In the genomic region with DNA sequence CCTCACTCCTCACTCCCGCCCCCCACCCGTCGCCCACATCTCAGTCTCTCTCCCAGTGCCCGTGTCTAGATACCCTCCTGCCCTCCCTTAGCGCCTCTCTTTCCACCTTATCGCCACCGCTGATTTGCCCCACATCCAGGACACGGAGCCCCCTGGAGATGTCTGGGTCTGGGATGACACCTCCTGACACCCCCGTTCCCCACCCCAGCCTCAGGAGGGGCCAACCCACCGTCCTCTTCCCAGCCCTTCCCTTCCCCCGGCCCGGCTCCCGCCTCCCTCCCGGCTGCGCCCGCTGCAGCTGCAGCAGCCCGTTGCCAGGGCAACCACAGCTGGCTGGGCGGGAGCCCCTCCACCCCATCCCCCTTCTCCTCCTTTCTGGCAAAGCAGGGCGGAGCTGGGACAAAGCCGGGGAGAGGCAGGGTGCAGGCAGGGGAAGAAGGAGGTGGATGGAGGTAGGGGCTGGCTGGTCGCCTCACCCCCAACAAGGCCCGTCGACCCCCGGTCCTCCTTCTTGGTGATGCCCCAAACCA, we compare ENCODE assay signal across 9 cellular contexts. TPM values are rescaled to one million over a fixed set of nuclear protein-coding genes. Genes with fewer than 3 reads are reported as not detected.
DNase-seq lines count a peak whose midpoint lies in the region; ATAC-seq and TF ChIP-seq lines count a peak whose summit lies in the region.
"Had no signal": no experiment of that assay in that cellular context is flagged by ENCODE, and none has a peak within 500 bp of the region (broad histone marks: within the 10 kb centered on the region; RNA-seq: fewer than 3 reads in every experiment).

No MANE protein-coding gene starts in this region.

- H3K36me3 ChIP-seq in colonic mucosa (no peaks in the 10 kb centered on the region), mesendoderm (ENCODE audit: control insufficient read depth, insufficient read depth, low read length) (no peaks in the 10 kb centered on the region), transverse colon (peaks cover 0 to 6% (median 2%) of the 10 kb centered on the region in 4 donors)

- H3K4ac ChIP-seq in mesendoderm (ENCODE audit: low read depth, low read length) = no peak overlapping the region

- WGBS in mesendoderm (ENCODE audit: extremely low coverage, insufficient coverage, low lambda C conversion rate) = no CpG with 5 or more reads among the region's 24 CpGs
- WGBS in transverse colon (ENCODE audit: low coverage in 1 of 2), 2 donors = 0 to 6% methylated on average over 1 to 24 of the region's 24 CpGs

- no peaks in the 10 kb centered on the region for H3K9me3 Mint-ChIP-seq in activated CD8-positive, alpha-beta T cell treated with anti-CD3 and anti-CD28 coated beads, Interleukin-2, amount 10 ng/mL, durations not matched to agents 7 days and 5 days (ENCODE audit: insufficient read depth)
- H3K9me3 Mint-ChIP-seq: T-helper 1 cell treated with Interleukin-12 subunit alpha and Interleukin-12 subunit beta and Interleukin-4 antibody, amounts not matched to agents 30 μg/mL and 1 μg/mL, for 36 hours had no signal

- no peak overlapping the region for H3K27ac Mint-ChIP-seq in activated CD8-positive, alpha-beta T cell treated with anti-CD3 and anti-CD28 coated beads, Interleukin-2, amount 10 ng/mL, durations not matched to agents 7 days and 5 days
- H3K27ac Mint-ChIP-seq: T-helper 1 cell treated with Interleukin-12 subunit alpha and Interleukin-12 subunit beta and Interleukin-4 antibody, amounts not matched to agents 30 μg/mL and 1 μg/mL, for 36 hours had no signal

- no peaks in the 10 kb centered on the region for H3K79me1 ChIP-seq in mesendoderm (ENCODE audit: low read length)

- H2BK15ac ChIP-seq in mesendoderm (replicated peaks; ENCODE audit: low read depth) = no peak overlapping the region

- no peaks in the 10 kb centered on the region for H3K9me3 ChIP-seq in colonic mucosa
- H3K9me3 ChIP-seq in transverse colon = no peaks in the 10 kb centered on the region

- in situ Hi-C loops in transverse colon (cut with MboI; ENCODE audit: low pct_ligation_motif_present in 1 of 4, low pct_unique_long_range_greater_than_20kb in 1 of 4, low sequenced_read_pairs in 3 of 4) = loop anchor here in 1 of 4 donors (25.0 kb wide), 1 partner anchor 323 kb away; no protein-coding TSS in a partner anchor

- ATAC-seq in activated CD8-positive, alpha-beta T cell treated with anti-CD3 and anti-CD28 coated beads, Interleukin-2, amount 10 ng/mL, durations not matched to agents 7 days and 5 days = no peak

- H3K79me2 ChIP-seq in mesendoderm (ENCODE audit: control insufficient read depth, insufficient read depth, low read length) = no peaks in the 10 kb centered on the region

- peak; percentile 19 for DNase-seq in NCI-H146 (lab: John Stamatoyannopoulos, UW)
- no peak for DNase-seq in NCI-H146 treated with DMSO at 0.1 percent for 48 hours (lab: John Stamatoyannopoulos, UW; ENCODE audit: unreplicated experiment)
- DNase-seq in colonic mucosa = peak; percentile 40
- peak; percentile 91 for DNase-seq in mesendoderm
- peak; percentile 21 for DNase-seq in transverse colon
- no peak for DNase-seq in central memory CD4-positive, alpha-beta T cell
- DNase-seq in SKM-1 (lab: John Stamatoyannopoulos, UW; ENCODE audit: unreplicated experiment) = no peak
- no peak for DNase-seq in activated CD8-positive, alpha-beta T cell treated with anti-CD3 and anti-CD28 coated beads, Interleukin-2, amount 10 ng/mL, durations not matched to agents 7 days and 5 days

- POLR2A ChIA-PET in activated CD8-positive, alpha-beta T cell treated with anti-CD3 and anti-CD28 coated beads, Interleukin-2, amount 10 ng/mL, durations not matched to agents 7 days and 5 days (lab: Charles Lee) = no interaction called here

- H4K8ac ChIP-seq in mesendoderm (ENCODE audit: low read depth, low read length) = no peak overlapping the region

- TF ChIP-seq POLR2A in transverse colon (IDR thresholded peaks at IDR 0.05) = no peak

- peaks cover 3% of the 10 kb centered on the region for H3K36me3 Mint-ChIP-seq in activated CD8-positive, alpha-beta T cell treated with anti-CD3 and anti-CD28 coated beads, Interleukin-2, amount 10 ng/mL, durations not matched to agents 7 days and 5 days (ENCODE audit: low read depth)

- peak overlapping the region; percentile 50 for H3K56ac ChIP-seq in mesendoderm (ENCODE audit: low read length)

- H3K4me1 ChIP-seq in colonic mucosa = no peaks in the 10 kb centered on the region
- H3K4me1 ChIP-seq in mesendoderm (ENCODE audit: control insufficient read depth, low read depth, low read length) = peaks cover 8% of the 10 kb centered on the region
- peaks cover 11 to 29% (median 16%) of the 10 kb centered on the region in 4 donors for H3K4me1 ChIP-seq in transverse colon

- H2AK5ac ChIP-seq in mesendoderm (ENCODE audit: low read length) = no peak overlapping the region

- TF ChIP-seq EP300 in transverse colon (IDR thresholded peaks at IDR 0.05; ENCODE audit: low read depth) = no peak

- intact Hi-C loops in colonic mucosa (cut with DNase I) = no loop called here
- intact Hi-C loops in transverse colon (cut with DNase I; ENCODE audit: low total_unique reads) = no loop called here

- CTCF ChIA-PET in activated CD8-positive, alpha-beta T cell treated with anti-CD3 and anti-CD28 coated beads, Interleukin-2, amount 10 ng/mL, durations not matched to agents 7 days and 5 days (lab: Charles Lee) = no interaction called here

- no peak overlapping the region for H3K27ac ChIP-seq in colonic mucosa
- no peak overlapping the region for H3K27ac ChIP-seq in mesendoderm (ENCODE audit: low read depth, low read length)
- H3K27ac ChIP-seq in transverse colon = peak overlapping the region; percentile 19 to 70 (median 42)

- H3K27me3 Mint-ChIP-seq in activated CD8-positive, alpha-beta T cell treated with anti-CD3 and anti-CD28 coated beads, Interleukin-2, amount 10 ng/mL, durations not matched to agents 7 days and 5 days (ENCODE audit: low read depth) = peaks cover 36% of the 10 kb centered on the region

- no peak overlapping the region for H3K9ac ChIP-seq in colonic mucosa (ENCODE audit: low read depth in 2 of 2, low read length in 2 of 2)
- peak overlapping the region; percentile 39 for H3K9ac ChIP-seq in mesendoderm (ENCODE audit: low read length)

- TF ChIP-seq CTCF in colonic mucosa (IDR thresholded peaks at IDR 0.05) = no peak
- no peak for TF ChIP-seq CTCF in transverse colon (IDR thresholded peaks at IDR 0.05)

- no peak overlapping the region for H3K23ac ChIP-seq in mesendoderm (ENCODE audit: low read length)

- H3K4me1 Mint-ChIP-seq in activated CD8-positive, alpha-beta T cell treated with anti-CD3 and anti-CD28 coated beads, Interleukin-2, amount 10 ng/mL, durations not matched to agents 7 days and 5 days (ENCODE audit: low read depth) = peaks cover 13% of the 10 kb centered on the region

- H3K27me3 ChIP-seq in colonic mucosa (peaks cover 29% of the 10 kb centered on the region), mesendoderm (ENCODE audit: insufficient read depth, low read length, poor library complexity) (no peaks in the 10 kb centered on the region), transverse colon (peaks cover 60% of the 10 kb centered on the region)

- peak overlapping the region; percentile 68 for H3K4me2 ChIP-seq in mesendoderm (ENCODE audit: low read length)

- H4K5ac ChIP-seq in mesendoderm (ENCODE audit: low read length) = no peak overlapping the region

- no peak overlapping the region for H2BK5ac ChIP-seq in mesendoderm (ENCODE audit: low read length)

- H3K18ac ChIP-seq in mesendoderm (ENCODE audit: low read length) = no peak overlapping the region

- H3K4me3 ChIP-seq in colonic mucosa = no peak overlapping the region
- no peak overlapping the region for H3K4me3 ChIP-seq in mesendoderm (ENCODE audit: low read length)
- H3K4me3 ChIP-seq in transverse colon = peak overlapping the region in 1 of 4 donors; percentile 27

- no peak overlapping the region for H3K4me3 Mint-ChIP-seq in activated CD8-positive, alpha-beta T cell treated with anti-CD3 and anti-CD28 coated beads, Interleukin-2, amount 10 ng/mL, durations not matched to agents 7 days and 5 days
- H3K4me3 Mint-ChIP-seq: T-helper 1 cell treated with Interleukin-12 subunit alpha and Interleukin-12 subunit beta and Interleukin-4 antibody, amounts not matched to agents 30 μg/mL and 1 μg/mL, for 36 hours had no signal

- no peak overlapping the region for H2BK120ac ChIP-seq in mesendoderm (ENCODE audit: low read depth, low read length)

RNA-seq across cellular contexts. Expression of a gene that starts 13.5 kb away (rescaled TPM):
- total RNA-seq in colonic mucosa (not detected), transverse colon (not detected)
- 4.1 TPM for polyA plus RNA-seq in mesendoderm (2013, experiment 1 of 2)
- polyA plus RNA-seq in mesendoderm (2013, experiment 2 of 2) = 3.6 TPM
- under 1 TPM; 0.16 to 0.29 TPM for total RNA-seq in activated CD8-positive, alpha-beta T cell treated with anti-CD3 and anti-CD28 coated beads, Interleukin-2, amount 10 ng/mL, durations not matched to agents 7 days and 5 days

RNA-seq across cellular contexts. Expression of a gene that starts 45.7 kb away (rescaled TPM):
- total RNA-seq in colonic mucosa = 10 to 100 TPM; 11.0 to 27.8 TPM
- 11.3 TPM for polyA plus RNA-seq in mesendoderm (2013, experiment 1 of 2)
- polyA plus RNA-seq in mesendoderm (2013, experiment 2 of 2) = 10.1 TPM
- 100 to 1,000 TPM in 2 of 4 donors, 10 to 100 TPM in 2; 41.5 to 116 (median 80.0) TPM for total RNA-seq in transverse colon
- not detected for total RNA-seq in activated CD8-positive, alpha-beta T cell treated with anti-CD3 and anti-CD28 coated beads, Interleukin-2, amount 10 ng/mL, durations not matched to agents 7 days and 5 days

RNA-seq across cellular contexts. Expression of a gene that starts 53.9 kb away (rescaled TPM):
- total RNA-seq in colonic mucosa (100 to 1,000 TPM; 790 to 935 TPM), transverse colon (1,000 to 10,000 TPM in 2 of 4 donors, 100 to 1,000 TPM in 2; 396 to 1,376 (median 946) TPM)
- 134 TPM for polyA plus RNA-seq in mesendoderm (2013, experiment 1 of 2)
- polyA plus RNA-seq in mesendoderm (2013, experiment 2 of 2) = 134 TPM
- total RNA-seq in activated CD8-positive, alpha-beta T cell treated with anti-CD3 and anti-CD28 coated beads, Interleukin-2, amount 10 ng/mL, durations not matched to agents 7 days and 5 days = 10 to 100 TPM; 31.5 to 35.1 TPM

Comparison
In these comparisons a context has a peak if more than half of its experiments do, and no peak if none do; other contexts are left out.
1. DNase-seq: peak in NCI-H146 (single experiment), colonic mucosa (single experiment), mesendoderm (single experiment) and transverse colon (single experiment); none in NCI-H146 treated with DMSO at 0.1 percent for 48 hours (single experiment), central memory CD4-positive, alpha-beta T cell (single experiment), SKM-1 (single experiment) and activated CD8-positive, alpha-beta T cell treated with anti-CD3 and anti-CD28 coated beads, Interleukin-2, amount 10 ng/mL, durations not matched to agents 7 days and 5 days (single experiment).
2. H3K27ac ChIP-seq: peak in transverse colon (4 of 4); none in colonic mucosa (single experiment) and mesendoderm (single experiment).
3. RNA of a gene that starts 45.7 kb away (total RNA-seq): 41.5 to 116 TPM in transverse colon and 11.0 to 27.8 TPM in colonic mucosa; not detected in activated CD8-positive, alpha-beta T cell treated with anti-CD3 and anti-CD28 coated beads, Interleukin-2, amount 10 ng/mL, durations not matched to agents 7 days and 5 days; every median in the first group is over 4 times any median in the second.
4. RNA of a gene that starts 53.9 kb away (total RNA-seq): 396 to 1,376 TPM in transverse colon and 790 to 935 TPM in colonic mucosa; 31.5 to 35.1 TPM in activated CD8-positive, alpha-beta T cell treated with anti-CD3 and anti-CD28 coated beads, Interleukin-2, amount 10 ng/mL, durations not matched to agents 7 days and 5 days; every median in the first group is over 10 times any median in the second.